Comparison of ENCODE assay signal across 8 cellular contexts in the genomic region with DNA sequence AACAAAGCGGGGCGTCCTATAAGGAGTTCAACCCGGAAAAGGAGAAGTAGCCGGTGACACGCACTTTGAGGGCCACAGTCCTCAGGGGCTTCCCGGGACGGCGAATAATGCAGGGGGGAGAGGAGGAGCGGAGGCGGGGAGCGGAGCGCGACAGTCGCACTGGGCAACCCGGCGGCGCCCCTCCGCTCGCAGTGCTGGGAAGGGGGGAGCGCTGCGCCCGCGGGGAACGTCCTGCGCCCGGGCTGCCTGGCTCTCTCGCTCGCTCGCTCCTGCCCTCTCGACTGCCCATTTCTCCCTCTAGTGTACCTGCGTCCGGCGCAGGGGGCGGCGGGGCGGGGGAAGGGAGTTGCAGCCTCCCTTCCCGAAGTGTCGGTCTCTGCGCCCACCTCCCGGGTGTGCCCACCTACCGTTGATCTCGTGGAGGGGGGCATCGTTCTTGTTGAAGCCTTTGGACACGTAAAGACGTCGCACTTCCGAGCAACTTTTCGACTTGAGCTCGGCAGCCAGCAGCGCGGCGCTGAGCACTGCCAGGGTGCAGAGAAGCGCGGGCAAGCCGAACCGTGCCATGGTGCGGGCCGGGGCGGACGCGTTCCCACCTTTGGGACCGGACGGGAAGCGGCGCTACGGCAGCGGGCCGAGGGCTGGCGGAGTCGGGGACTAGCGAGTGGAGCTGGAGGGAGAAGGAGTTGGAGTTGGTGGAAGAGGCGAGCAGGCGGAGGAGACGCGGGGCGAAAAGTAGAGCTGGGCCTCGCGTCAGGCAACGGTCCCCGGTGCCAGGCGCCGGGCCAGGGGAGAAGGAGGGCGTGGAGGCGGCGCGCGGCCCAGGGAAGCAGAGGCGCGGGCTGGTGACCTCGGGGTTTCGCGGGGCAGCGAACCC.
A peak's percentile ranks its signal among the peaks of the same experiment; 100 is the strongest.
DNase-seq lines count a peak whose midpoint lies in the region; ATAC-seq lines count a peak whose summit lies in the region.

No MANE protein-coding gene starts in this region.

- peaks cover 21% of the 10 kb centered on the region for H3K4me1 ChIP-seq in adipocyte (ENCODE audit: control insufficient read depth, insufficient read depth, low read length)

- H3K9ac ChIP-seq in adipocyte (ENCODE audit: low read length): peak overlapping the region; percentile 94

- H3K36me3 ChIP-seq in adipocyte (ENCODE audit: control insufficient read depth, insufficient read depth, low read length, severe bottlenecking): no peaks in the 10 kb centered on the region

- H3K4me3 ChIP-seq in adipocyte (ENCODE audit: low read length): peak overlapping the region; percentile 88

- no peak for ATAC-seq in stimulated activated naive CD8-positive, alpha-beta T cell treated with anti-CD3 and anti-CD28 coated beads, Interleukin-15, Interleukin-2, amounts not matched to agents 100 U/mL and 50 U/mL, for 24 hours
- no peak for ATAC-seq in GM19035 (IDR thresholded peaks at IDR 0.05; ENCODE audit: unreplicated experiment)

- peak; percentile 8 for DNase-seq in stimulated activated CD4-positive, alpha-beta T cell treated with anti-CD3 and anti-CD28 coated beads, Interleukin-15, amount 100 ng/mL, for 24 hours
- no peak for DNase-seq in stimulated activated CD4-positive, alpha-beta T cell treated with anti-CD3 and anti-CD28 coated beads, Interleukin-4, amount 100 ng/mL, for 4 hours
- peak; percentile 50 for DNase-seq in adipocyte (ENCODE audit: low read depth)
- DNase-seq in iPS-NIHi11 (ENCODE audit: low spot score): peak; percentile 16
- peak; percentile 3 for DNase-seq in stimulated activated naive CD8-positive, alpha-beta T cell treated with anti-CD3 and anti-CD28 coated beads, Interleukin-15, Interleukin-2, amounts not matched to agents 100 U/mL and 50 U/mL, for 24 hours
- no peak for DNase-seq in putamen (ENCODE audit: low spot score)
- no peak for DNase-seq in T-helper 9 cell

- H3K27me3 ChIP-seq in adipocyte (replicated peaks; ENCODE audit: control insufficient read depth, insufficient read depth, low read length): no peaks in the 10 kb centered on the region

- no peaks in the 10 kb centered on the region for H3K9me3 ChIP-seq in adipocyte (ENCODE audit: control insufficient read depth, low read length)

Comparison
In these comparisons a context has a peak if more than half of its experiments do, and no peak if none do; other contexts are left out.
1. DNase-seq: peak in stimulated activated CD4-positive, alpha-beta T cell treated with anti-CD3 and anti-CD28 coated beads, Interleukin-15, amount 100 ng/mL, for 24 hours (single experiment), adipocyte (single experiment), iPS-NIHi11 (single experiment) and stimulated activated naive CD8-positive, alpha-beta T cell treated with anti-CD3 and anti-CD28 coated beads, Interleukin-15, Interleukin-2, amounts not matched to agents 100 U/mL and 50 U/mL, for 24 hours (single experiment); none in stimulated activated CD4-positive, alpha-beta T cell treated with anti-CD3 and anti-CD28 coated beads, Interleukin-4, amount 100 ng/mL, for 4 hours (0 of 2), putamen (single experiment) and T-helper 9 cell (single experiment).